In the genomic region with DNA sequence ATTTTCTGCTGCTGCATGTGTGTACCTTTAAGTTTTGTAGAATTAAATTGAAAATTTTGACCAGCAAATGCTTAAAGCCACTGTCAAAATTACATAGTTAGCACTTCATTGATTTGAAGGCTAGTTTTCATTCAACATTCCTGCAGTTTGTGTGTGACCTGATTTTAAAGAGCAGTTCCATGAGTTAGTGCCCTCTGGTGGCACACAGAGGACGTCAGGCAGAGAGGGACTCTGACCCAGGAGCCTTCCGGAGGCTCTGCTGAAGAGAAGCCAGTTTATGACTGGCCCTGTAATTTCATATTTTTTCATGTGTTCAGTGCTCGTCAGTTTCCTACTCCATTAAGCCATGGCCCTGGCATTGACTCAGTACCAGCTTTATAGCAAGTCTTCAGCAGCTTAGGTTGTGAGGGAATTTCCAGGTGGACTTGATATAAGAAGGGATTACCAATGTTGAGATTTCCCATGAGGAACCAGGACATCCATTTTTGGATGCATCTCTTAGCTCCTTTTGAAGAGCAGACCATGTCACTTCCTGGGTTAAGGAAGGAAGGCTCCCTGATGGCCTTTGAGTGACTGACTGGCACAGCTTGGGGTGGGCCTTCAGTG, we compare ENCODE assay signal across 8 cellular contexts.
DNase-seq lines count a peak whose midpoint lies in the region; ATAC-seq and TF ChIP-seq lines count a peak whose summit lies in the region.

No MANE protein-coding gene starts in this region.

- no peaks in the 10 kb centered on the region for H3K36me3 ChIP-seq in Peyer's patch
- H3K36me3 ChIP-seq in hepatocyte (replicated peaks; ENCODE audit: insufficient read depth, low read depth): no peaks in the 10 kb centered on the region

- no peaks in the 10 kb centered on the region for H3K79me2 ChIP-seq in hepatocyte

- in situ Hi-C loops in astrocyte of the cerebellum (cut with HindIII; ENCODE audit: low sequenced_read_pairs): no loop called here

- no peaks in the 10 kb centered on the region for H4K20me1 ChIP-seq in hepatocyte (ENCODE audit: insufficient read depth, poor library complexity, severe bottlenecking)

- H3K9me3 ChIP-seq in Peyer's patch (no peaks in the 10 kb centered on the region), hepatocyte (ENCODE audit: low read depth) (no peaks in the 10 kb centered on the region)

- H3K4me3 ChIP-seq in Peyer's patch (no peak overlapping the region), astrocyte of the cerebellum (ENCODE audit: low read depth, low read length) (no peak overlapping the region), hepatocyte (no peak overlapping the region)

- TF ChIP-seq POLR2A in Peyer's patch (IDR thresholded peaks at IDR 0.05): no peak

- ATAC-seq in HG02885 (IDR thresholded peaks at IDR 0.05; ENCODE audit: poor library complexity, unreplicated experiment): no peak

- H3K27ac ChIP-seq in Peyer's patch (no peak overlapping the region), hepatocyte (no peak overlapping the region)

- no peaks in the 10 kb centered on the region for H3K4me1 ChIP-seq in Peyer's patch
- H3K4me1 ChIP-seq in hepatocyte (ENCODE audit: insufficient read depth): no peaks in the 10 kb centered on the region

- no peak overlapping the region for H3K4me2 ChIP-seq in hepatocyte

- no peaks in the 10 kb centered on the region for H3K9me2 ChIP-seq in hepatocyte (replicated peaks; ENCODE audit: insufficient read depth)

- peak; percentile 20 for DNase-seq in DMS153 (lab: John Stamatoyannopoulos, UW)
- DNase-seq in HS-27A (ENCODE audit: low read depth): peak; percentile 23
- DNase-seq in Peyer's patch: peak in 2 of 3 donors; percentile 24 to 89
- DNase-seq in astrocyte of the cerebellum (ENCODE audit: low read depth): peak; percentile 43
- DNase-seq in hepatocyte (ENCODE audit: low spot score): peak; percentile 82
- peak in 2 of 3 donors; percentile 15 to 31 for DNase-seq in stimulated activated CD4-positive, alpha-beta T cell treated with anti-CD3 and anti-CD28 coated beads, Interleukin-12 subunit alpha, Interleukin-12 subunit beta, amount 100 ng/mL, for 48 hours (ENCODE audit: low read depth in 2 of 3, low spot score in 1 of 3)
- DNase-seq in NCI-H774 (lab: John Stamatoyannopoulos, UW): no peak

- TF ChIP-seq CTCF in Peyer's patch (IDR thresholded peaks at IDR 0.05): peak; percentile 25 to 87 (median 76)
- peak; percentile 87 for TF ChIP-seq CTCF in astrocyte of the cerebellum (IDR thresholded peaks at IDR 0.05; ENCODE audit: low read depth, low read length, missing control alignments)
- peak; percentile 85 for TF ChIP-seq CTCF in hepatocyte (IDR thresholded peaks at IDR 0.05; ENCODE audit: poor library complexity)

- H2AFZ ChIP-seq in hepatocyte: no peak overlapping the region

- H3K27me3 ChIP-seq in Peyer's patch (no peaks in the 10 kb centered on the region), hepatocyte (no peaks in the 10 kb centered on the region)

- 26% methylated on average over 3 of the region's 3 CpGs for WGBS in hepatocyte (ENCODE audit: low lambda C conversion rate, missing lambda C conversion rate)
